ENCODE assay signal across 8 cellular contexts in the genomic region with DNA sequence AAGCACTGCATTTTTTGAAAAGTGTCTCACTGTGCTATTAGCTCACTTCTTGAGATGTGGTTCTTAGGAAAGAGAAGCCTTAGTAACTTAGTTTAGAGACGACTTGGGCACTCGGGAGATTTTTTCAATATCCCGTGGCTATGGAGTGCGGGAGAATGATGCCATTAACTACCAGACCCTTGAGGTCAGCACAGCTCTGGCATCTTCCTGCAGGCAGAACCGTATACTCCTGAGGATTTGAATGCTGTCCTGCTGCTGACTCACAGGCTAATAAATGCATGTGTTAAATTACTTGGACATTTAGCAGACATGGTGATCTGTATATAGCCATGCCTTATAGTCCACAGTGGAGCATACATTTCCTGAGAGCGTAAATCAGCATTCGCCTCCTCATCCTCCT. TPM values are rescaled to one million over a fixed set of nuclear protein-coding genes. Genes with fewer than 3 reads are reported as not detected.
DNase-seq lines count a peak whose midpoint lies in the region; ATAC-seq and TF ChIP-seq lines count a peak whose summit lies in the region.
"Not testable (repeated sequence)": the region's sequence is repeated elsewhere in the genome, so short reads cannot be mapped to it uniquely, and the experiment has no call there.

No MANE protein-coding gene starts in this region.

- peak overlapping the region; percentile 7 for H3K27ac ChIP-seq in A673 (ENCODE audit: low read depth, low read length, poor library complexity, severe bottlenecking)
- H3K27ac ChIP-seq in CD4-positive, alpha-beta memory T cell (ENCODE audit: low read depth, low read length); HEK293 (ENCODE audit: extremely low read depth, low read depth, low read length): not testable (repeated sequence)
- H3K27ac ChIP-seq in smooth muscle cell (ENCODE audit: low read depth) = peak overlapping the region; percentile 65

- POLR2A ChIA-PET in A673 (lab: Charles Lee; ENCODE audit: low non-redundant PET); HEK293 (lab: Yijun Ruan, JAX): not testable (repeated sequence)
- POLR2A ChIA-PET in CD4-positive, alpha-beta memory T cell (lab: Charles Lee; ENCODE audit: partially characterized antibody) = interaction anchor here (1.1 kb wide), 1 partner anchor 46 kb away, joined by 6 read pairs; a partner anchor contains a TSS

- H3K4me2 ChIP-seq in smooth muscle cell = peak overlapping the region; percentile 15

- not testable (repeated sequence) for H3K9me3 Mint-ChIP-seq in CD4-positive, alpha-beta memory T cell; brain

- H3K4me1 ChIP-seq in A673 (ENCODE audit: insufficient read depth, low read length, poor library complexity, severe bottlenecking) = peaks cover 38% of the 10 kb centered on the region
- peaks cover 12% of the 10 kb centered on the region for H3K4me1 ChIP-seq in CD4-positive, alpha-beta memory T cell (ENCODE audit: insufficient read depth, low read length)
- not testable (repeated sequence) for H3K4me1 ChIP-seq in HEK293 (ENCODE audit: control insufficient read depth, insufficient read depth, low read length); smooth muscle cell (ENCODE audit: low read depth)

- peaks cover 25% of the 10 kb centered on the region for H3K79me2 ChIP-seq in smooth muscle cell (ENCODE audit: low read depth)

- DNase-seq in A673 (ENCODE audit: low spot score); CD4-positive, alpha-beta memory T cell; T-helper 17 cell; smooth muscle cell (lab: John Stamatoyannopoulos, UW; ENCODE audit: unreplicated experiment): not testable (repeated sequence)
- DNase-seq in fibroblast of villous mesenchyme (ENCODE audit: low read depth) (peak; percentile 93), myocyte (ENCODE audit: low read depth) (peak; percentile 53)

- peaks cover 32 to 66% of the 10 kb centered on the region in 2 donors for H3K36me3 Mint-ChIP-seq in CD4-positive, alpha-beta memory T cell
- not testable (repeated sequence) for H3K36me3 Mint-ChIP-seq in T-helper 17 cell (ENCODE audit: low read depth)
- peaks cover 75% of the 10 kb centered on the region for H3K36me3 Mint-ChIP-seq in brain

- H3K36me3 ChIP-seq in A673 (ENCODE audit: insufficient read depth, low read length, poor library complexity, severe bottlenecking) = peaks cover 44% of the 10 kb centered on the region
- peaks cover 24% of the 10 kb centered on the region for H3K36me3 ChIP-seq in CD4-positive, alpha-beta memory T cell (ENCODE audit: insufficient read depth, low read length)
- H3K36me3 ChIP-seq in HEK293 (ENCODE audit: control insufficient read depth in 2 of 2, insufficient read depth in 1 of 2, low read length in 2 of 2) = peaks cover 30 to 67% of the 10 kb centered on the region in 2 experiments
- peaks cover 15% of the 10 kb centered on the region for H3K36me3 ChIP-seq in smooth muscle cell (ENCODE audit: low read depth)

- peaks cover 47% of the 10 kb centered on the region for H3F3A ChIP-seq in smooth muscle cell (ENCODE audit: low read depth)

- CTCF ChIA-PET in A673 (lab: Charles Lee); HEK293 (lab: Yijun Ruan, JAX): not testable (repeated sequence)
- CTCF ChIA-PET in CD4-positive, alpha-beta memory T cell (lab: Charles Lee; ENCODE audit: partially characterized antibody) = interaction anchor here (0.7 kb wide), 1 partner anchor 10 kb away, joined by 3 read pairs; no protein-coding TSS in a partner anchor

- peaks cover 89% of the 10 kb centered on the region for H4K20me1 ChIP-seq in smooth muscle cell (ENCODE audit: low read depth)

- H3K4me1 Mint-ChIP-seq in CD4-positive, alpha-beta memory T cell = peaks cover 13 to 32% (median 21%) of the 10 kb centered on the region in 4 donors
- H3K4me1 Mint-ChIP-seq in T-helper 17 cell (peaks cover 16% of the 10 kb centered on the region), brain (peaks cover 31% of the 10 kb centered on the region)

- intact Hi-C loops in A673 (cut with micrococcal nuclease; ENCODE audit: unreplicated experiment) = not testable (repeated sequence)
- intact Hi-C loops in CD4-positive, alpha-beta memory T cell (cut with micrococcal nuclease) = loop anchor here (5.0 kb wide), 1 partner anchor 49 kb away; no protein-coding TSS in a partner anchor

- H3K9ac ChIP-seq in smooth muscle cell (ENCODE audit: low read depth) = not testable (repeated sequence)

- H3K4me3 ChIP-seq in A673 (ENCODE audit: low read depth, low read length, poor library complexity, severe bottlenecking); CD4-positive, alpha-beta memory T cell (ENCODE audit: low read length in 2 of 2); HEK293 (ENCODE audit: low read depth, low read length); fibroblast of villous mesenchyme (ENCODE audit: low read depth, low read length); smooth muscle cell: not testable (repeated sequence)

- H2AFZ ChIP-seq in smooth muscle cell (ENCODE audit: low read depth) = not testable (repeated sequence)

- WGBS in smooth muscle cell (ENCODE audit: low lambda C conversion rate) = 9% methylated on average over 7 of the region's 7 CpGs

- H3K27me3 ChIP-seq in A673 (replicated peaks; ENCODE audit: insufficient read depth, low read depth, low read length, poor library complexity); CD4-positive, alpha-beta memory T cell (ENCODE audit: insufficient read depth, low read length); smooth muscle cell (ENCODE audit: low read depth): not testable (repeated sequence)

- H3K27me3 Mint-ChIP-seq in CD4-positive, alpha-beta memory T cell; T-helper 17 cell; brain: not testable (repeated sequence)

- not testable (repeated sequence) for H3K9me3 ChIP-seq in A673 (ENCODE audit: low read depth, low read length, poor library complexity, severe bottlenecking); CD4-positive, alpha-beta memory T cell (ENCODE audit: control insufficient read depth in 1 of 2, low read length in 2 of 2); HEK293 (ENCODE audit: control insufficient read depth, insufficient read depth, low read depth, low read length); T-helper 17 cell (ENCODE audit: control insufficient read depth, low read length, poor library complexity, severe bottlenecking); smooth muscle cell (replicated peaks; ENCODE audit: low read depth)

- not testable (repeated sequence) for H3K4me3 Mint-ChIP-seq in CD4-positive, alpha-beta memory T cell; T-helper 17 cell; brain

- peak overlapping the region in 4 of 7 donors; percentile 4 to 60 (median 38) for H3K27ac Mint-ChIP-seq in CD4-positive, alpha-beta memory T cell
- H3K27ac Mint-ChIP-seq in T-helper 17 cell (peak overlapping the region; percentile 84), brain (peak overlapping the region in 3 of 5 experiments; percentile 5 to 31 (median 11))

- TF ChIP-seq CTCF in A673 (conservative IDR thresholded peaks at IDR 0.05; ENCODE audit: low read depth, low read length); HEK293 (tag by site-specific recombination; IDR thresholded peaks at IDR 0.05); brain (conservative IDR thresholded peaks at IDR 0.05); fibroblast of villous mesenchyme (IDR thresholded peaks at IDR 0.05; ENCODE audit: insufficient read depth, low read depth, low read length); smooth muscle cell (IDR thresholded peaks at IDR 0.05; ENCODE audit: borderline replicate concordance, insufficient read depth, poor library complexity, severe bottlenecking): not testable (repeated sequence)

- not testable (repeated sequence) for BruUV-seq in A673 (replicated peaks; lab: Mats Ljungman, UMichigan)

- not testable (repeated sequence) for ATAC-seq in T-helper 17 cell

TF ChIP-seq in HEK293, 187 proteins besides CTCF, POLR2A, EP300 and RAD21 (continues in another document):
- TF ChIP-seq SP7 (tag by site-specific recombination; IDR thresholded peaks at IDR 0.05) = peak; percentile 34
- TF ChIP-seq, protein P1, sequence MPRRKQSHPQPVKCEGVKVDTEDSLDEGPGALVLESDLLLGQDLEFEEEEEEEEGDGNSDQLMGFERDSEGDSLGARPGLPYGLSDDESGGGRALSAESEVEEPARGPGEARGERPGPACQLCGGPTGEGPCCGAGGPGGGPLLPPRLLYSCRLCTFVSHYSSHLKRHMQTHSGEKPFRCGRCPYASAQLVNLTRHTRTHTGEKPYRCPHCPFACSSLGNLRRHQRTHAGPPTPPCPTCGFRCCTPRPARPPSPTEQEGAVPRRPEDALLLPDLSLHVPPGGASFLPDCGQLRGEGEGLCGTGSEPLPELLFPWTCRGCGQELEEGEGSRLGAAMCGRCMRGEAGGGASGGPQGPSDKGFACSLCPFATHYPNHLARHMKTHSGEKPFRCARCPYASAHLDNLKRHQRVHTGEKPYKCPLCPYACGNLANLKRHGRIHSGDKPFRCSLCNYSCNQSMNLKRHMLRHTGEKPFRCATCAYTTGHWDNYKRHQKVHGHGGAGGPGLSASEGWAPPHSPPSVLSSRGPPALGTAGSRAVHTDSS (tag by site-specific recombination; IDR thresholded peaks at IDR 0.05) = peak; percentile 46; the same call in 1 of the 2 replicates
- peak; percentile 94 for TF ChIP-seq ZNF600 (tag by site-specific recombination; IDR thresholded peaks at IDR 0.05)

RNA-seq across cellular contexts. Expression of a gene that starts 34.4 kb away (rescaled TPM):
- total RNA-seq in A673 (2021) (55.5 and 59.7 TPM in 2 replicates), T-helper 17 cell (10 to 100 TPM; 26.5 to 34.4 TPM), fibroblast of villous mesenchyme (72.5 and 76.7 TPM in 2 replicates), myocyte (56.3 and 62.0 TPM in 2 replicates), smooth muscle cell (66.9 and 70.0 TPM in 2 replicates)
- 10 to 100 TPM; 28.7 to 30.3 TPM for total RNA-seq in CD4-positive, alpha-beta memory T cell
- polyA plus RNA-seq in CD4-positive, alpha-beta memory T cell = 10 to 100 TPM; 62.5 to 66.3 TPM
- polyA plus RNA-seq in brain (ENCODE audit: insufficient read depth, low read depth, low replicate concordance) (38.1 TPM), smooth muscle cell (96.6 and 96.9 TPM in 2 replicates)
- 69.9 TPM for polyA plus RNA-seq in myocyte (2012)

RNA-seq across cellular contexts. Expression of a gene that starts 46.6 kb away (rescaled TPM):
- total RNA-seq in A673 (2021) (101 and 103 TPM in 2 replicates), T-helper 17 cell (10 to 100 TPM; 58.4 to 78.8 TPM), fibroblast of villous mesenchyme (74.4 and 112 TPM in 2 replicates), myocyte (60.4 and 81.1 TPM in 2 replicates), smooth muscle cell (102 and 124 TPM in 2 replicates)
- total RNA-seq in CD4-positive, alpha-beta memory T cell = 10 to 100 TPM; 83.9 to 86.7 TPM
- polyA plus RNA-seq in CD4-positive, alpha-beta memory T cell = 10 to 100 TPM; 11.1 to 37.2 TPM
- polyA plus RNA-seq in brain (ENCODE audit: insufficient read depth, low read depth, low replicate concordance) (58.3 TPM), smooth muscle cell (113 and 114 TPM in 2 replicates)
- polyA plus RNA-seq in myocyte (2012) = 64.3 TPM

Comparison
In these comparisons a context has a peak if more than half of its experiments do, and no peak if none do; other contexts are left out.
1. H3K27ac Mint-ChIP-seq: peak in every context shown above with its lines; median percentile 84 in T-helper 17 cell; 38 in CD4-positive, alpha-beta memory T cell; 11 in brain.